ENCODE assay signal across 10 cellular contexts in genomic region chr1:180151508-180151907, GRCh38. TPM values are rescaled to one million over a fixed set of nuclear protein-coding genes. Genes with fewer than 3 reads are reported as not detected.
DNase-seq lines count a peak whose midpoint lies in the region.
"Had no signal": no experiment of that assay in that cellular context is flagged by ENCODE, and none has a peak within 500 bp of the region (broad histone marks: within the 10 kb centered on the region; RNA-seq: fewer than 3 reads in every experiment).

No MANE protein-coding gene starts in this region.

- no peaks in the 10 kb centered on the region for H3K36me3 ChIP-seq in HAP-1 (replicated peaks)
- H3K36me3 ChIP-seq: esophagus squamous epithelium had no signal

- H3K27me3 ChIP-seq in HAP-1 (ENCODE audit: low read depth), result no peaks in the 10 kb centered on the region
- H3K27me3 ChIP-seq: esophagus squamous epithelium had no signal

- in situ Hi-C loops in HAP-1 (cut with MboI; ENCODE audit: low sequenced_read_pairs), result no loop called here

- H3K9me3 ChIP-seq in HAP-1, result no peaks in the 10 kb centered on the region
- H3K9me3 ChIP-seq: esophagus squamous epithelium had no signal

- DNase-seq in GM04504 (ENCODE audit: low read depth) (peak; percentile 75), NCI-H446 treated with DMSO at 0.1 percent for 48 hours (lab: John Stamatoyannopoulos, UW) (peak; percentile 79), dermis microvascular lymphatic vessel endothelial cell (ENCODE audit: low read depth in 2 of 2) (peak; percentile 77 to 92), stromal cell of bone marrow (ENCODE audit: low read depth) (peak; percentile 62), HAP-1 (ENCODE audit: low spot score in 2 of 2) (no peak)
- no peak for DNase-seq in activated T-cell treated with anti-CD3 and anti-CD28 coated beads, Interleukin-2, amount 50 U/mL, for 48 hours
- no peak for DNase-seq in stimulated activated CD4-positive, alpha-beta T cell treated with anti-CD3 and anti-CD28 coated beads, Interleukin-4, amount 100 ng/mL, for 4 hours
- DNase-seq: activated CD4-positive, alpha-beta T cell treated with anti-CD3 and anti-CD28 coated beads, Interleukin-2, amount 50 U/mL, for 1 hour; activated naive CD8-positive, alpha-beta T cell treated with anti-CD3 and anti-CD28 coated beads, Interleukin-2, amount 10 ng/mL, durations not matched to agents 7 days and 5 days; esophagus squamous epithelium had no signal

- H3K4me1 ChIP-seq in HAP-1, result peaks cover 5% of the 10 kb centered on the region; the same call in 1 of the 2 replicates

- no peak overlapping the region for H3K4me3 ChIP-seq in HAP-1
- H3K4me3 ChIP-seq: esophagus squamous epithelium had no signal

RNA-seq across cellular contexts. Expression of gene QSOX1, which starts 3.2 kb away (rescaled TPM):
- 47.9 and 69.3 TPM in 2 replicates for total RNA-seq in dermis microvascular lymphatic vessel endothelial cell

Comparison
In these comparisons a context has a peak if more than half of its experiments do, and no peak if none do; other contexts are left out.
1. DNase-seq: peak in GM04504 (single experiment), NCI-H446 treated with DMSO at 0.1 percent for 48 hours (single experiment), dermis microvascular lymphatic vessel endothelial cell (2 of 2) and stromal cell of bone marrow (single experiment); none in activated T-cell treated with anti-CD3 and anti-CD28 coated beads, Interleukin-2, amount 50 U/mL, for 48 hours (0 of 2), HAP-1 (0 of 2) and stimulated activated CD4-positive, alpha-beta T cell treated with anti-CD3 and anti-CD28 coated beads, Interleukin-4, amount 100 ng/mL, for 4 hours (0 of 2).